Comparison of ENCODE assay signal across 1 cellular context in genomic region chr22:19855504-19856409, GRCh38.
A peak's percentile ranks its signal among the peaks of the same experiment; 100 is the strongest.
TF ChIP-seq lines count a peak whose summit lies in the region.

No MANE protein-coding gene starts in this region.

TF ChIP-seq in HepG2, 621 proteins besides CTCF, POLR2A, EP300 and RAD21 (continued from another document and continues in another):
- TF ChIP-seq AKAP8 (CRISPR knock-in tag; IDR thresholded peaks at IDR 0.05) (peak; percentile 75; the same call in 1 of the 2 replicates), ZC3H4 (CRISPR knock-in tag; IDR thresholded peaks at IDR 0.05; ENCODE audit: borderline replicate concordance) (peak; percentile 8; the same call in 1 of the 2 replicates), HOXA9 (CRISPR knock-in tag; IDR thresholded peaks at IDR 0.05; ENCODE audit: borderline replicate concordance) (no peak), ZNF570 (CRISPR knock-in tag; IDR thresholded peaks at IDR 0.05; ENCODE audit: borderline replicate concordance) (no peak), CERS6 (CRISPR knock-in tag; IDR thresholded peaks at IDR 0.05) (no peak), HNRNPK (IDR thresholded peaks at IDR 0.05; ENCODE audit: low read depth, low read length, poor library complexity, severe bottlenecking) (no peak), DMTF1 (CRISPR knock-in tag; IDR thresholded peaks at IDR 0.05) (no peak), MYNN (CRISPR knock-in tag; IDR thresholded peaks at IDR 0.05; ENCODE audit: low read depth) (no peak), TEAD3 (CRISPR knock-in tag; optimal IDR thresholded peaks at IDR 0.05; ENCODE audit: borderline replicate concordance) (peak; percentile 63), NR3C1 (CRISPR knock-in tag; IDR thresholded peaks at IDR 0.05) (no peak), ELK4 (CRISPR knock-in tag; IDR thresholded peaks at IDR 0.05; ENCODE audit: borderline replicate concordance) (no peak), ZNF180 (CRISPR knock-in tag; IDR thresholded peaks at IDR 0.05; ENCODE audit: borderline replicate concordance, low read depth) (no peak), ATF7-NPFF (CRISPR knock-in tag; IDR thresholded peaks at IDR 0.05; ENCODE audit: low read depth) (no peak), ZNF609 (CRISPR knock-in tag; IDR thresholded peaks at IDR 0.05; ENCODE audit: borderline replicate concordance) (peak; percentile 66), ZNF441 (CRISPR knock-in tag; IDR thresholded peaks at IDR 0.05; ENCODE audit: borderline replicate concordance) (no peak), ZNF616 (CRISPR knock-in tag; IDR thresholded peaks at IDR 0.05; ENCODE audit: low read depth) (0 out of 2 replicates have a peak, but pooled peaks have one; percentile 13), MAFK (conservative IDR thresholded peaks at IDR 0.05 in 1 of 2, IDR thresholded peaks at IDR 0.05 in 1 of 2; ENCODE audit: low read length in 2 of 2) (peak; percentile 69 to 76), ZFP36L2 (CRISPR knock-in tag; IDR thresholded peaks at IDR 0.05) (no peak), CSRNP2 (CRISPR knock-in tag; conservative IDR thresholded peaks at IDR 0.05; ENCODE audit: low read depth) (no peak), DMAP1 (CRISPR knock-in tag; IDR thresholded peaks at IDR 0.05) (peak; percentile 31; the same call in 1 of the 2 replicates), E2F5 (CRISPR knock-in tag; conservative IDR thresholded peaks at IDR 0.05) (no peak), IRF2 (CRISPR knock-in tag; IDR thresholded peaks at IDR 0.05) (peak; percentile 48; the same call in 1 of the 2 replicates), GRHL1 (CRISPR knock-in tag; conservative IDR thresholded peaks at IDR 0.05) (no peak), ZXDC (CRISPR knock-in tag; IDR thresholded peaks at IDR 0.05) (no peak), ZNF572 (CRISPR knock-in tag; IDR thresholded peaks at IDR 0.05) (no peak), NCOA2 (CRISPR knock-in tag; IDR thresholded peaks at IDR 0.05) (peak; percentile 50; the same call in 1 of the 2 replicates), PAF1 (CRISPR knock-in tag; IDR thresholded peaks at IDR 0.05) (no peak), ZFP37 (CRISPR knock-in tag; IDR thresholded peaks at IDR 0.05; ENCODE audit: borderline replicate concordance) (peak; percentile 24; the same call in 1 of the 2 replicates), ZNF496 (CRISPR knock-in tag; IDR thresholded peaks at IDR 0.05; ENCODE audit: insufficient replicate concordance) (no peak), ARNTL (CRISPR knock-in tag; IDR thresholded peaks at IDR 0.05) (no peak), PAXIP1 (CRISPR knock-in tag; conservative IDR thresholded peaks at IDR 0.05) (peak; percentile 88), STAT5B (CRISPR knock-in tag; IDR thresholded peaks at IDR 0.05) (no peak), ATF2 (CRISPR knock-in tag; IDR thresholded peaks at IDR 0.05) (no peak; the same call in 1 of the 2 replicates), ZNF101 (CRISPR knock-in tag; IDR thresholded peaks at IDR 0.05; ENCODE audit: borderline replicate concordance, low read depth) (no peak; the same call in 1 of the 2 replicates)
